In genomic region chr6:45737331-45738056, GRCh38 we compare ENCODE assay signal across 11 cellular contexts.
DNase-seq lines count a peak whose midpoint lies in the region; ATAC-seq and TF ChIP-seq lines count a peak whose summit lies in the region.
"Had no signal": no experiment of that assay in that cellular context is flagged by ENCODE, and none has a peak within 500 bp of the region (broad histone marks: within the 10 kb centered on the region; RNA-seq: fewer than 3 reads in every experiment).

No MANE protein-coding gene starts in this region.

- H3K14ac ChIP-seq in neuronal stem cell (ENCODE audit: low read length), result no peak overlapping the region

- no peak overlapping the region for H4K91ac ChIP-seq in neuronal stem cell (ENCODE audit: low read depth, low read length, poor library complexity)

- H3K23ac ChIP-seq in neuronal stem cell (ENCODE audit: low read depth, low read length, poor library complexity), result no peak overlapping the region

- H2BK120ac ChIP-seq in neuronal stem cell (ENCODE audit: low read depth, low read length), result no peak overlapping the region

- H3K4me3 ChIP-seq in neuronal stem cell (ENCODE audit: low read length in 2 of 2), result no peak overlapping the region
- H3K4me3 ChIP-seq in A673 (ENCODE audit: low read depth, low read length, poor library complexity, severe bottlenecking), result no peak overlapping the region
- H3K4me3 ChIP-seq: Peyer's patch had no signal

- peak; percentile 82 for DNase-seq in activated CD4-positive, alpha-beta T cell treated with anti-CD3 and anti-CD28 coated beads, Interleukin-2, amount 10 ng/mL, durations not matched to agents 24 days and 14 days
- no peak for DNase-seq in activated CD4-positive, alpha-beta T cell treated with anti-CD3 and anti-CD28 coated beads for 4 hours
- DNase-seq in neuronal stem cell (ENCODE audit: low spot score) (no peak), amniotic stem cell (lab: John Stamatoyannopoulos, UW) (no peak), endothelial cell (ENCODE audit: low spot score) (no peak), A673 (ENCODE audit: low spot score) (no peak)
- DNase-seq: activated gamma-delta T cell, Peyer's patch had no signal

- H3K27me3 ChIP-seq in neuronal stem cell (ENCODE audit: control insufficient read depth in 3 of 3, insufficient read depth in 3 of 3, low read depth in 1 of 3, low read length in 3 of 3) (no peaks in the 10 kb centered on the region), A673 (replicated peaks; ENCODE audit: insufficient read depth, low read depth, low read length, poor library complexity) (no peaks in the 10 kb centered on the region)
- H3K27me3 ChIP-seq: Peyer's patch had no signal

- no TSS peak for BruUV-seq in A673 (replicated peaks; lab: Mats Ljungman, UMichigan)

- H2BK5ac ChIP-seq in neuronal stem cell (ENCODE audit: low read length), result no peak overlapping the region

- no peak overlapping the region for H3K9ac ChIP-seq in neuronal stem cell (ENCODE audit: low read depth, low read length, poor library complexity)

- no peak overlapping the region for H2BK12ac ChIP-seq in neuronal stem cell (ENCODE audit: low read length)

- peak overlapping the region; percentile 85 for H3K27ac Mint-ChIP-seq in activated CD4-positive, alpha-beta T cell treated with anti-CD3 and anti-CD28 coated beads, Interleukin-2, amount 10 ng/mL, durations not matched to agents 24 days and 14 days
- no peak overlapping the region for H3K27ac Mint-ChIP-seq in endothelial cell (ENCODE audit: unreplicated experiment)

- TF ChIP-seq CTCF in endothelial cell (IDR thresholded peaks at IDR 0.05; ENCODE audit: unreplicated experiment), result no peak
- no peak for TF ChIP-seq CTCF in A673 (conservative IDR thresholded peaks at IDR 0.05; ENCODE audit: low read depth, low read length)

- no peak overlapping the region for H4K8ac ChIP-seq in neuronal stem cell (ENCODE audit: low read depth, low read length)

- H3K27ac ChIP-seq in neuronal stem cell (replicated peaks; ENCODE audit: low read length), result no peak overlapping the region
- H3K27ac ChIP-seq in A673 (ENCODE audit: low read depth, low read length, poor library complexity, severe bottlenecking), result no peak overlapping the region
- H3K27ac ChIP-seq: HL-60, Peyer's patch had no signal

- ATAC-seq in GM21619 (IDR thresholded peaks at IDR 0.05; ENCODE audit: unreplicated experiment) (peak; percentile 76), HG03460 (IDR thresholded peaks at IDR 0.05; ENCODE audit: unreplicated experiment) (peak; percentile 62)

- peak overlapping the region; percentile 24 for H2AFZ ChIP-seq in neuronal stem cell (ENCODE audit: low read length)

- WGBS in neuronal stem cell (ENCODE audit: extremely low coverage in 2 of 2, insufficient read length in 2 of 2, insufficient replicate concordance in 1 of 2), 2 donors, result no CpG with 5 or more reads among the region's 9 CpGs

- H3K36me3 Mint-ChIP-seq in activated CD4-positive, alpha-beta T cell treated with anti-CD3 and anti-CD28 coated beads, Interleukin-2, amount 10 ng/mL, durations not matched to agents 24 days and 14 days (ENCODE audit: low read depth), result no peaks in the 10 kb centered on the region
- no peaks in the 10 kb centered on the region for H3K36me3 Mint-ChIP-seq in endothelial cell (ENCODE audit: low read depth, unreplicated experiment)

- POLR2A ChIA-PET in A673 (lab: Charles Lee; ENCODE audit: low non-redundant PET), result no interaction called here

- H3K9me3 ChIP-seq in neuronal stem cell (replicated peaks in 1 of 2; ENCODE audit: control insufficient read depth in 2 of 2, insufficient read depth in 1 of 2, low read depth in 1 of 2, low read length in 2 of 2) (no peaks in the 10 kb centered on the region), A673 (ENCODE audit: low read depth, low read length, poor library complexity, severe bottlenecking) (no peaks in the 10 kb centered on the region)
- H3K9me3 ChIP-seq: Peyer's patch had no signal

- no peak overlapping the region for H3K4me2 ChIP-seq in neuronal stem cell (ENCODE audit: insufficient read depth, low read length, poor library complexity, severe bottlenecking)

- H3K36me3 ChIP-seq in neuronal stem cell (replicated peaks in 1 of 2; ENCODE audit: control insufficient read depth in 2 of 2, insufficient read depth in 2 of 2, low read length in 2 of 2) (no peaks in the 10 kb centered on the region), A673 (ENCODE audit: insufficient read depth, low read length, poor library complexity, severe bottlenecking) (no peaks in the 10 kb centered on the region)
- H3K36me3 ChIP-seq: Peyer's patch had no signal

- no peaks in the 10 kb centered on the region for H3K79me1 ChIP-seq in neuronal stem cell (ENCODE audit: low read depth, low read length)

- H3K9me3 Mint-ChIP-seq in activated CD4-positive, alpha-beta T cell treated with anti-CD3 and anti-CD28 coated beads, Interleukin-2, amount 10 ng/mL, durations not matched to agents 24 days and 14 days, result no peaks in the 10 kb centered on the region
- no peaks in the 10 kb centered on the region for H3K9me3 Mint-ChIP-seq in endothelial cell (ENCODE audit: unreplicated experiment)

- H2AK5ac ChIP-seq in neuronal stem cell (ENCODE audit: low read depth, low read length), result no peak overlapping the region

- peak overlapping the region; percentile 68 for H3K4me3 Mint-ChIP-seq in activated CD4-positive, alpha-beta T cell treated with anti-CD3 and anti-CD28 coated beads, Interleukin-2, amount 10 ng/mL, durations not matched to agents 24 days and 14 days
- H3K4me3 Mint-ChIP-seq in endothelial cell (ENCODE audit: unreplicated experiment), result no peak overlapping the region

- intact Hi-C loops in activated CD4-positive, alpha-beta T cell treated with anti-CD3 and anti-CD28 coated beads, Interleukin-2, amount 10 ng/mL, durations not matched to agents 24 days and 14 days (cut with micrococcal nuclease), result loop anchor here (1.0 to 5.0 kb wide), 8 partner anchors 22 to 361 kb away; partner anchors contain the start of gene SUPT3H
- intact Hi-C loops in A673 (cut with micrococcal nuclease; ENCODE audit: unreplicated experiment), result no loop called here

- H3K4me1 ChIP-seq in neuronal stem cell (ENCODE audit: control insufficient read depth in 2 of 2, insufficient read depth in 1 of 2, low read depth in 1 of 2, low read length in 2 of 2) (peaks cover 0 to 3% of the 10 kb centered on the region in 2 donors), A673 (ENCODE audit: insufficient read depth, low read length, poor library complexity, severe bottlenecking) (no peaks in the 10 kb centered on the region)
- H3K4me1 ChIP-seq: Peyer's patch had no signal

- H3K27me3 Mint-ChIP-seq in activated CD4-positive, alpha-beta T cell treated with anti-CD3 and anti-CD28 coated beads, Interleukin-2, amount 10 ng/mL, durations not matched to agents 24 days and 14 days, result peaks cover 3% of the 10 kb centered on the region
- H3K27me3 Mint-ChIP-seq in endothelial cell (ENCODE audit: unreplicated experiment), result peaks cover 3% of the 10 kb centered on the region

- no peak overlapping the region for H2BK15ac ChIP-seq in neuronal stem cell (ENCODE audit: low read length)

- no peak overlapping the region for H3K4ac ChIP-seq in neuronal stem cell (ENCODE audit: low read length)

- H3K18ac ChIP-seq in neuronal stem cell (ENCODE audit: low read length), result no peak overlapping the region

- CTCF ChIA-PET in A673 (lab: Charles Lee), result interaction anchor here (0.5 kb wide), 1 partner anchor 596 kb away, joined by 3 read pairs; no protein-coding TSS in a partner anchor

- peaks cover 53% of the 10 kb centered on the region for H3K4me1 Mint-ChIP-seq in activated CD4-positive, alpha-beta T cell treated with anti-CD3 and anti-CD28 coated beads, Interleukin-2, amount 10 ng/mL, durations not matched to agents 24 days and 14 days
- peaks cover 13% of the 10 kb centered on the region for H3K4me1 Mint-ChIP-seq in endothelial cell (ENCODE audit: unreplicated experiment)
